5 cellular contexts compared by ENCODE assay signal in genomic region chr21:42469726-42470125, GRCh38. TPM values are rescaled to one million over a fixed set of nuclear protein-coding genes. Genes with fewer than 3 reads are reported as not detected.
"Had no signal": no experiment of that assay in that cellular context is flagged by ENCODE, and none has a peak within 500 bp of the region (broad histone marks: within the 10 kb centered on the region; RNA-seq: fewer than 3 reads in every experiment).

No MANE protein-coding gene starts in this region.

RNA-seq across cellular contexts. Expression of gene RSPH1, which starts 26.3 kb away (rescaled TPM):
- total RNA-seq: dermis blood vessel endothelial cell, left ventricle myocardium inferior, myocyte, right cardiac atrium had no signal
- polyA plus RNA-seq: naive thymus-derived CD8-positive, alpha-beta T cell; right cardiac atrium had no signal

RNA-seq across cellular contexts. Expression of gene SLC37A1, which starts 43.9 kb away (rescaled TPM):
- total RNA-seq: myocyte had no signal
